6 cellular contexts compared by ENCODE assay signal in genomic region chr6:126285871-126286270, GRCh38.
"Had no signal": no experiment of that assay in that cellular context is flagged by ENCODE, and none has a peak within 500 bp of the region (broad histone marks: within the 10 kb centered on the region; RNA-seq: fewer than 3 reads in every experiment).

No MANE protein-coding gene starts in this region.

- H3K9me3 Mint-ChIP-seq: IgD-negative memory B cell had no signal

- H3K4me3 Mint-ChIP-seq: IgD-negative memory B cell had no signal

- H3K4me3 ChIP-seq: K562 had no signal

- H3K27ac Mint-ChIP-seq: IgD-negative memory B cell had no signal

- DNase-seq: IMR-90, KBM-7 had no signal

- H3K27ac ChIP-seq: HL-60 had no signal

- H3K36me3 Mint-ChIP-seq: IgD-negative memory B cell had no signal

- H3K27me3 Mint-ChIP-seq: IgD-negative memory B cell had no signal

- ATAC-seq: HepG2, K562 had no signal
